ENCODE assay signal across 36 cellular contexts in genomic region chr3:140298043-140298442, GRCh38.
"Had no signal": no experiment of that assay in that cellular context is flagged by ENCODE, and none has a peak within 500 bp of the region (broad histone marks: within the 10 kb centered on the region; RNA-seq: fewer than 3 reads in every experiment).

No MANE protein-coding gene starts in this region.

- H3K27ac ChIP-seq: body of pancreas, brain microvascular endothelial cell, breast epithelium, VCaP had no signal

- H3K27ac Mint-ChIP-seq: activated CD4-positive, alpha-beta memory T cell treated with anti-CD3 and anti-CD28 coated beads, Interleukin-2, amount 10 ng/mL, durations not matched to agents 7 days and 5 days; activated CD4-positive, alpha-beta T cell treated with anti-CD3 and anti-CD28 coated beads for 36 hours; activated CD4-positive, alpha-beta T cell treated with anti-CD3 and anti-CD28 coated beads, Interleukin-2, amount 10 ng/mL, durations not matched to agents 7 days and 5 days; activated CD8-positive, alpha-beta memory T cell treated with anti-CD3 and anti-CD28 coated beads, Interleukin-2, amount 10 ng/mL, durations not matched to agents 7 days and 5 days; activated CD8-positive, alpha-beta T cell treated with anti-CD3 and anti-CD28 coated beads, Interleukin-2, amount 10 ng/mL, durations not matched to agents 7 days and 5 days; activated naive CD4-positive, alpha-beta T cell treated with anti-CD3 and anti-CD28 coated beads, Interleukin-2, amount 10 ng/mL, durations not matched to agents 7 days and 5 days; activated naive CD4-positive, alpha-beta T cell treated with anti-CD3 and anti-CD28 coated beads, Interleukin-2, amount 50 U/mL, for 24 hours; activated naive CD8-positive, alpha-beta T cell; activated naive CD8-positive, alpha-beta T cell treated with anti-CD3 and anti-CD28 coated beads, Interleukin-2, amount 10 ng/mL, durations not matched to agents 7 days and 5 days; activated naive CD8-positive, alpha-beta T cell treated with anti-CD3 and anti-CD28 coated beads, Interleukin-2, amount 50 U/mL, for 24 hours; activated T-cell treated with anti-CD3 and anti-CD28 coated beads, Interleukin-2, amount 50 U/mL, for 24 hours; activated T-helper 2 cell treated with anti-CD3 and anti-CD28 coated beads, Interferon-gamma antibody, Interleukin-2, Interleukin-4, amounts not matched to agents 10 μg/mL and 5 μg/mL and 100 μg/mL, durations not matched to agents 14 hours and 24 hours and 36 hours; T-helper 1 cell treated with Interleukin-12 subunit alpha and Interleukin-12 subunit beta and Interleukin-4 antibody, amounts not matched to agents 30 μg/mL and 1 μg/mL, for 36 hours; T-helper 2 cell treated with Interferon-gamma antibody and Interleukin-4, amounts not matched to agents 5 μg/mL and 100 μg/mL, for 36 hours had no signal

- H3K4me3 ChIP-seq: body of pancreas, breast epithelium had no signal

- H3K27me3 Mint-ChIP-seq: activated CD4-positive, alpha-beta memory T cell treated with anti-CD3 and anti-CD28 coated beads, Interleukin-2, amount 10 ng/mL, durations not matched to agents 7 days and 5 days; activated CD8-positive, alpha-beta memory T cell treated with anti-CD3 and anti-CD28 coated beads, Interleukin-2, amount 10 ng/mL, durations not matched to agents 7 days and 5 days; activated naive CD4-positive, alpha-beta T cell treated with anti-CD3 and anti-CD28 coated beads, Interleukin-2, amount 10 ng/mL, durations not matched to agents 7 days and 5 days; activated naive CD8-positive, alpha-beta T cell had no signal

- H3K9me3 ChIP-seq: body of pancreas, breast epithelium had no signal

- DNase-seq: activated CD4-positive, alpha-beta memory T cell treated with anti-CD3 and anti-CD28 coated beads, Interleukin-2, amount 10 ng/mL, durations not matched to agents 7 days and 5 days; activated CD4-positive, alpha-beta T cell treated with anti-CD3 and anti-CD28 coated beads for 1 hour; activated CD4-positive, alpha-beta T cell treated with anti-CD3 and anti-CD28 coated beads for 36 hours; activated CD4-positive, alpha-beta T cell treated with anti-CD3 and anti-CD28 coated beads for 48 hours; activated CD4-positive, alpha-beta T cell treated with anti-CD3 and anti-CD28 coated beads, Interleukin-2, amount 10 ng/mL, durations not matched to agents 7 days and 5 days; activated CD4-positive, alpha-beta T cell treated with anti-CD3 and anti-CD28 coated beads, Interleukin-2, amount 50 U/mL, for 48 hours; activated CD4-positive, CD25-positive, alpha-beta regulatory T cell; activated CD8-positive, alpha-beta memory T cell treated with anti-CD3 and anti-CD28 coated beads for 24 hours; activated CD8-positive, alpha-beta memory T cell treated with anti-CD3 and anti-CD28 coated beads, Interleukin-2, amount 10 ng/mL, durations not matched to agents 7 days and 5 days; activated CD8-positive, alpha-beta memory T cell treated with anti-CD3 and anti-CD28 coated beads, Interleukin-2, amount 50 U/mL, for 48 hours; activated CD8-positive, alpha-beta T cell treated with anti-CD3 and anti-CD28 coated beads, Interleukin-2, amount 10 ng/mL, durations not matched to agents 7 days and 5 days; activated effector memory CD4-positive, alpha-beta T cell treated with Interleukin-2 at 50 U/mL for 16 hours; activated gamma-delta T cell; activated naive CD4-positive, alpha-beta T cell treated with anti-CD3 and anti-CD28 coated beads, Interleukin-2, amount 10 ng/mL, durations not matched to agents 7 days and 5 days; activated naive CD4-positive, alpha-beta T cell treated with Interleukin-2 at 50 U/mL for 16 hours; activated naive CD8-positive, alpha-beta T cell treated with anti-CD3 and anti-CD28 coated beads, Interleukin-2, amount 10 ng/mL, durations not matched to agents 7 days and 5 days; activated naive CD8-positive, alpha-beta T cell treated with anti-CD3 and anti-CD28 coated beads, Interleukin-2, amount 50 U/mL, for 24 hours; activated T-cell treated with anti-CD3 and anti-CD28 coated beads, Interleukin-2, amount 50 U/mL, for 24 hours; activated T-cell treated with anti-CD3 and anti-CD28 coated beads, Interleukin-2, amount 50 U/mL, for 48 hours; aorta; body of pancreas; brain microvascular endothelial cell; central memory CD4-positive, alpha-beta T cell; T-helper 2 cell; T-helper 9 cell had no signal

- H3K4me1 Mint-ChIP-seq: activated CD4-positive, alpha-beta memory T cell treated with anti-CD3 and anti-CD28 coated beads, Interleukin-2, amount 10 ng/mL, durations not matched to agents 7 days and 5 days; activated CD4-positive, alpha-beta T cell treated with anti-CD3 and anti-CD28 coated beads for 36 hours; activated CD4-positive, alpha-beta T cell treated with anti-CD3 and anti-CD28 coated beads, Interleukin-2, amount 10 ng/mL, durations not matched to agents 7 days and 5 days; activated CD8-positive, alpha-beta memory T cell treated with anti-CD3 and anti-CD28 coated beads, Interleukin-2, amount 10 ng/mL, durations not matched to agents 7 days and 5 days; activated naive CD4-positive, alpha-beta T cell treated with anti-CD3 and anti-CD28 coated beads, Interleukin-2, amount 10 ng/mL, durations not matched to agents 7 days and 5 days; activated naive CD4-positive, alpha-beta T cell treated with anti-CD3 and anti-CD28 coated beads, Interleukin-2, amount 50 U/mL, for 24 hours; activated naive CD8-positive, alpha-beta T cell treated with anti-CD3 and anti-CD28 coated beads, Interleukin-2, amount 10 ng/mL, durations not matched to agents 7 days and 5 days; activated naive CD8-positive, alpha-beta T cell treated with anti-CD3 and anti-CD28 coated beads, Interleukin-2, amount 50 U/mL, for 24 hours had no signal

- H3K36me3 Mint-ChIP-seq: activated CD8-positive, alpha-beta memory T cell treated with anti-CD3 and anti-CD28 coated beads, Interleukin-2, amount 10 ng/mL, durations not matched to agents 7 days and 5 days; activated naive CD4-positive, alpha-beta T cell treated with anti-CD3 and anti-CD28 coated beads, Interleukin-2, amount 10 ng/mL, durations not matched to agents 7 days and 5 days; activated naive CD4-positive, alpha-beta T cell treated with anti-CD3 and anti-CD28 coated beads, Interleukin-2, amount 50 U/mL, for 24 hours; activated naive CD8-positive, alpha-beta T cell; activated naive CD8-positive, alpha-beta T cell treated with anti-CD3 and anti-CD28 coated beads, Interleukin-2, amount 10 ng/mL, durations not matched to agents 7 days and 5 days had no signal

- H3K36me3 ChIP-seq: brain microvascular endothelial cell, breast epithelium had no signal

- H3K4me1 ChIP-seq: body of pancreas, breast epithelium had no signal

- FAIRE-seq: astrocyte, colon, TTC549 had no signal

- H3K9me3 Mint-ChIP-seq: activated CD4-positive, alpha-beta memory T cell treated with anti-CD3 and anti-CD28 coated beads, Interleukin-2, amount 10 ng/mL, durations not matched to agents 7 days and 5 days; activated CD4-positive, alpha-beta T cell treated with anti-CD3 and anti-CD28 coated beads, Interleukin-2, amount 10 ng/mL, durations not matched to agents 7 days and 5 days; activated naive CD4-positive, alpha-beta T cell treated with anti-CD3 and anti-CD28 coated beads, Interleukin-2, amount 50 U/mL, for 24 hours; activated naive CD8-positive, alpha-beta T cell treated with anti-CD3 and anti-CD28 coated beads, Interleukin-2, amount 10 ng/mL, durations not matched to agents 7 days and 5 days; activated naive CD8-positive, alpha-beta T cell treated with anti-CD3 and anti-CD28 coated beads, Interleukin-2, amount 50 U/mL, for 24 hours; activated T-cell treated with anti-CD3 and anti-CD28 coated beads, Interleukin-2, amount 50 U/mL, for 24 hours; activated T-helper 2 cell treated with anti-CD3 and anti-CD28 coated beads, Interferon-gamma antibody, Interleukin-2, Interleukin-4, amounts not matched to agents 10 μg/mL and 5 μg/mL and 100 μg/mL, durations not matched to agents 14 hours and 24 hours and 36 hours; T-helper 1 cell treated with Interleukin-12 subunit alpha and Interleukin-12 subunit beta and Interleukin-4 antibody, amounts not matched to agents 30 μg/mL and 1 μg/mL, for 36 hours; T-helper 2 cell treated with Interferon-gamma antibody and Interleukin-4, amounts not matched to agents 5 μg/mL and 100 μg/mL, for 36 hours had no signal

- H3K27me3 ChIP-seq: body of pancreas, brain microvascular endothelial cell, breast epithelium had no signal

- ATAC-seq: activated CD4-positive, alpha-beta T cell treated with anti-CD3 and anti-CD28 coated beads for 36 hours; activated CD4-positive, CD25-positive, alpha-beta regulatory T cell treated with anti-CD3 and anti-CD28 coated beads, Interleukin-2, amount 50 U/mL, for 24 hours; activated CD8-positive, alpha-beta memory T cell treated with anti-CD3 and anti-CD28 coated beads, Interleukin-2, amount 10 ng/mL, durations not matched to agents 7 days and 5 days; activated CD8-positive, alpha-beta T cell treated with anti-CD3 and anti-CD28 coated beads, Interleukin-2, amount 10 ng/mL, durations not matched to agents 7 days and 5 days; activated naive CD8-positive, alpha-beta T cell treated with anti-CD3 and anti-CD28 coated beads, Interleukin-2, amount 50 U/mL, for 24 hours; body of pancreas had no signal

- H3K4me3 Mint-ChIP-seq: activated CD4-positive, alpha-beta memory T cell treated with anti-CD3 and anti-CD28 coated beads, Interleukin-2, amount 10 ng/mL, durations not matched to agents 7 days and 5 days; activated CD4-positive, alpha-beta T cell treated with anti-CD3 and anti-CD28 coated beads for 36 hours; activated CD4-positive, alpha-beta T cell treated with anti-CD3 and anti-CD28 coated beads, Interleukin-2, amount 10 ng/mL, durations not matched to agents 7 days and 5 days; activated CD8-positive, alpha-beta memory T cell treated with anti-CD3 and anti-CD28 coated beads, Interleukin-2, amount 10 ng/mL, durations not matched to agents 7 days and 5 days; activated CD8-positive, alpha-beta T cell treated with anti-CD3 and anti-CD28 coated beads, Interleukin-2, amount 10 ng/mL, durations not matched to agents 7 days and 5 days; activated naive CD4-positive, alpha-beta T cell treated with anti-CD3 and anti-CD28 coated beads, Interleukin-2, amount 10 ng/mL, durations not matched to agents 7 days and 5 days; activated naive CD4-positive, alpha-beta T cell treated with anti-CD3 and anti-CD28 coated beads, Interleukin-2, amount 50 U/mL, for 24 hours; activated naive CD8-positive, alpha-beta T cell; activated naive CD8-positive, alpha-beta T cell treated with anti-CD3 and anti-CD28 coated beads, Interleukin-2, amount 10 ng/mL, durations not matched to agents 7 days and 5 days; activated naive CD8-positive, alpha-beta T cell treated with anti-CD3 and anti-CD28 coated beads, Interleukin-2, amount 50 U/mL, for 24 hours; activated T-cell treated with anti-CD3 and anti-CD28 coated beads, Interleukin-2, amount 50 U/mL, for 24 hours; T-helper 1 cell treated with Interleukin-12 subunit alpha and Interleukin-12 subunit beta and Interleukin-4 antibody, amounts not matched to agents 30 μg/mL and 1 μg/mL, for 36 hours; T-helper 2 cell treated with Interferon-gamma antibody and Interleukin-4, amounts not matched to agents 5 μg/mL and 100 μg/mL, for 36 hours had no signal
